Comparison of ENCODE assay signal across 21 cellular contexts in genomic region chr7:157348548-157348947, GRCh38. TPM values are rescaled to one million over a fixed set of nuclear protein-coding genes. Genes with fewer than 3 reads are reported as not detected.
DNase-seq lines count a peak whose midpoint lies in the region; ATAC-seq and TF ChIP-seq lines count a peak whose summit lies in the region.
"Had no signal": no experiment of that assay in that cellular context is flagged by ENCODE, and none has a peak within 500 bp of the region (broad histone marks: within the 10 kb centered on the region; RNA-seq: fewer than 3 reads in every experiment).

No MANE protein-coding gene starts in this region.

- H3K4me1 ChIP-seq in CD4-positive, CD25-positive, alpha-beta regulatory T cell (ENCODE audit: control insufficient read depth, insufficient read depth, low read length, poor library complexity, severe bottlenecking), result peaks cover 75% of the 10 kb centered on the region
- H3K4me1 ChIP-seq in CD8-positive, alpha-beta memory T cell (ENCODE audit: insufficient read depth, low read length), result peaks cover 71% of the 10 kb centered on the region
- H3K4me1 ChIP-seq in uterus, result peaks cover 4 to 10% of the 10 kb centered on the region in 2 donors

- no peak overlapping the region for H3K27ac ChIP-seq in CD4-positive, CD25-positive, alpha-beta regulatory T cell (ENCODE audit: insufficient read depth, low read length, poor library complexity, severe bottlenecking)
- no peak overlapping the region for H3K27ac ChIP-seq in CD8-positive, alpha-beta memory T cell (ENCODE audit: low read depth, low read length)
- H3K27ac ChIP-seq in uterus, result peak overlapping the region in 1 of 2 donors; percentile 90
- H3K27ac ChIP-seq: Peyer's patch, SK-N-MC had no signal

- no peaks in the 10 kb centered on the region for H3K9me3 ChIP-seq in CD4-positive, CD25-positive, alpha-beta regulatory T cell (ENCODE audit: control insufficient read depth in 2 of 2, low read length in 2 of 2)
- H3K9me3 ChIP-seq in CD8-positive, alpha-beta memory T cell (ENCODE audit: low read length), result no peaks in the 10 kb centered on the region
- H3K9me3 ChIP-seq in uterus, result no peaks in the 10 kb centered on the region
- H3K9me3 ChIP-seq: Peyer's patch, transverse colon had no signal

- H3K27ac Mint-ChIP-seq in CD4-positive, CD25-positive, alpha-beta regulatory T cell, result peak overlapping the region in 1 of 3 donors; percentile 42
- H3K27ac Mint-ChIP-seq in CD8-positive, alpha-beta memory T cell, result peak overlapping the region in 2 of 8 donors; percentile 13 to 19
- H3K27ac Mint-ChIP-seq in activated naive CD8-positive, alpha-beta T cell treated with anti-CD3 and anti-CD28 coated beads, Interleukin-2, amount 10 ng/mL, durations not matched to agents 7 days and 5 days, result peak overlapping the region; percentile 17
- H3K27ac Mint-ChIP-seq in immature natural killer cell, result peak overlapping the region in 3 of 6 donors; percentile 27 to 60 (median 42)

- no peak for TF ChIP-seq POLR2A in uterus (IDR thresholded peaks at IDR 0.05)

- CTCF ChIA-PET in CD8-positive, alpha-beta memory T cell (lab: Charles Lee), result no interaction called here

- peaks cover 29 to 90% (median 58%) of the 10 kb centered on the region in 4 donors for H3K4me1 Mint-ChIP-seq in CD4-positive, CD25-positive, alpha-beta regulatory T cell
- H3K4me1 Mint-ChIP-seq in CD8-positive, alpha-beta memory T cell, result peaks cover 69 to 92% (median 88%) of the 10 kb centered on the region in 3 donors
- peaks cover 40% of the 10 kb centered on the region for H3K4me1 Mint-ChIP-seq in activated naive CD8-positive, alpha-beta T cell treated with anti-CD3 and anti-CD28 coated beads, Interleukin-2, amount 10 ng/mL, durations not matched to agents 7 days and 5 days
- H3K4me1 Mint-ChIP-seq in immature natural killer cell, result peaks cover 84 to 89% of the 10 kb centered on the region in 2 donors

- no peak for DNase-seq in CD4-positive, CD25-positive, alpha-beta regulatory T cell
- no peak for DNase-seq in CD8-positive, alpha-beta memory T cell
- no peak for DNase-seq in activated naive CD8-positive, alpha-beta T cell treated with anti-CD3 and anti-CD28 coated beads, Interleukin-2, amount 10 ng/mL, durations not matched to agents 7 days and 5 days
- DNase-seq in immature natural killer cell (no peak), uterus (no peak)
- no peak for DNase-seq in activated effector memory CD4-positive, alpha-beta T cell treated with Interleukin-2 at 50 U/mL for 16 hours
- DNase-seq: activated CD8-positive, alpha-beta memory T cell treated with anti-CD3 and anti-CD28 coated beads for 24 hours; AML-193; effector CD4-positive, alpha-beta T cell; left cardiac atrium; midbrain; NCI-H1105 treated with DMSO at 0.1 percent for 48 hours; NCI-H446 treated with DMSO at 0.1 percent for 48 hours; Peyer's patch; stimulated activated CD4-positive, alpha-beta T cell treated with anti-CD3 and anti-CD28 coated beads, Interleukin-4, amount 100 ng/mL, for 1 hour; stimulated activated naive CD8-positive, alpha-beta T cell treated with anti-CD3 and anti-CD28 coated beads, Interleukin-15, Interleukin-2, amounts not matched to agents 100 U/mL and 50 U/mL, for 24 hours; T-helper 9 cell; transverse colon had no signal

- H3K27me3 Mint-ChIP-seq in CD4-positive, CD25-positive, alpha-beta regulatory T cell, result no peaks in the 10 kb centered on the region
- no peaks in the 10 kb centered on the region for H3K27me3 Mint-ChIP-seq in CD8-positive, alpha-beta memory T cell
- H3K27me3 Mint-ChIP-seq in activated naive CD8-positive, alpha-beta T cell treated with anti-CD3 and anti-CD28 coated beads, Interleukin-2, amount 10 ng/mL, durations not matched to agents 7 days and 5 days, result no peaks in the 10 kb centered on the region
- H3K27me3 Mint-ChIP-seq in immature natural killer cell (ENCODE audit: low read depth in 3 of 3), result peaks cover 4 to 34% (median 21%) of the 10 kb centered on the region in 3 donors

- H3K27me3 ChIP-seq in CD4-positive, CD25-positive, alpha-beta regulatory T cell (ENCODE audit: control insufficient read depth, insufficient read depth, low read length), result no peaks in the 10 kb centered on the region
- H3K27me3 ChIP-seq in CD8-positive, alpha-beta memory T cell (ENCODE audit: insufficient read depth, low read length, poor library complexity, severe bottlenecking), result no peaks in the 10 kb centered on the region
- no peaks in the 10 kb centered on the region for H3K27me3 ChIP-seq in uterus
- H3K27me3 ChIP-seq: Peyer's patch, transverse colon had no signal

- no peak for ATAC-seq in CD4-positive, CD25-positive, alpha-beta regulatory T cell (ENCODE audit: low read depth in 2 of 2)
- no peak for ATAC-seq in activated naive CD8-positive, alpha-beta T cell treated with anti-CD3 and anti-CD28 coated beads, Interleukin-2, amount 10 ng/mL, durations not matched to agents 7 days and 5 days (ENCODE audit: low read depth)
- no peak for ATAC-seq in GM18868 (IDR thresholded peaks at IDR 0.05; ENCODE audit: unreplicated experiment)
- ATAC-seq: HCT116; stimulated activated naive CD8-positive, alpha-beta T cell treated with anti-CD3 and anti-CD28 coated beads, Interleukin-15, Interleukin-2, amounts not matched to agents 100 U/mL and 50 U/mL, for 24 hours had no signal

- intact Hi-C loops in uterus (cut with DNase I; ENCODE audit: low total_unique reads), result no loop called here

- peaks cover 3% of the 10 kb centered on the region for H3K36me3 ChIP-seq in CD4-positive, CD25-positive, alpha-beta regulatory T cell (ENCODE audit: control insufficient read depth, insufficient read depth, low read length)
- no peaks in the 10 kb centered on the region for H3K36me3 ChIP-seq in CD8-positive, alpha-beta memory T cell (ENCODE audit: insufficient read depth, low read length)
- H3K36me3 ChIP-seq in uterus, result no peaks in the 10 kb centered on the region
- H3K36me3 ChIP-seq: Peyer's patch, transverse colon had no signal

- peak overlapping the region; percentile 4 to 83 (median 70) for H3K4me3 Mint-ChIP-seq in CD4-positive, CD25-positive, alpha-beta regulatory T cell
- peak overlapping the region in 6 of 7 donors; percentile 21 to 57 (median 32) for H3K4me3 Mint-ChIP-seq in CD8-positive, alpha-beta memory T cell
- H3K4me3 Mint-ChIP-seq in activated naive CD8-positive, alpha-beta T cell treated with anti-CD3 and anti-CD28 coated beads, Interleukin-2, amount 10 ng/mL, durations not matched to agents 7 days and 5 days, result no peak overlapping the region
- H3K4me3 Mint-ChIP-seq in immature natural killer cell, result peak overlapping the region in 3 of 5 donors; percentile 20 to 30 (median 23)

- H3K4me3 ChIP-seq in CD4-positive, CD25-positive, alpha-beta regulatory T cell (ENCODE audit: low read depth, low read length), result no peak overlapping the region
- H3K4me3 ChIP-seq in CD8-positive, alpha-beta memory T cell (ENCODE audit: low read length), result no peak overlapping the region
- H3K4me3 ChIP-seq in uterus, result no peak overlapping the region
- H3K4me3 ChIP-seq: Peyer's patch, SK-N-MC, transverse colon had no signal

- TF ChIP-seq CTCF in uterus (IDR thresholded peaks at IDR 0.05), result no peak

- POLR2A ChIA-PET in CD8-positive, alpha-beta memory T cell (lab: Charles Lee), result no interaction called here
- POLR2A ChIA-PET in activated naive CD8-positive, alpha-beta T cell treated with anti-CD3 and anti-CD28 coated beads, Interleukin-2, amount 10 ng/mL, durations not matched to agents 7 days and 5 days (lab: Charles Lee), result no interaction called here

- H3K36me3 Mint-ChIP-seq in CD4-positive, CD25-positive, alpha-beta regulatory T cell, result peaks cover 6% of the 10 kb centered on the region
- H3K36me3 Mint-ChIP-seq in CD8-positive, alpha-beta memory T cell, result peaks cover 0 to 33% (median 4%) of the 10 kb centered on the region in 3 donors
- H3K36me3 Mint-ChIP-seq in activated naive CD8-positive, alpha-beta T cell treated with anti-CD3 and anti-CD28 coated beads, Interleukin-2, amount 10 ng/mL, durations not matched to agents 7 days and 5 days, result peaks cover 8% of the 10 kb centered on the region
- H3K36me3 Mint-ChIP-seq in immature natural killer cell, result peaks cover 0 to 5% (median 5%) of the 10 kb centered on the region in 3 donors

- no peaks in the 10 kb centered on the region for H3K9me3 Mint-ChIP-seq in CD4-positive, CD25-positive, alpha-beta regulatory T cell
- no peaks in the 10 kb centered on the region for H3K9me3 Mint-ChIP-seq in CD8-positive, alpha-beta memory T cell
- no peaks in the 10 kb centered on the region for H3K9me3 Mint-ChIP-seq in activated naive CD8-positive, alpha-beta T cell treated with anti-CD3 and anti-CD28 coated beads, Interleukin-2, amount 10 ng/mL, durations not matched to agents 7 days and 5 days
- H3K9me3 Mint-ChIP-seq in immature natural killer cell, result no peaks in the 10 kb centered on the region

RNA-seq across cellular contexts. Expression of gene DNAJB6, which starts 11.7 kb away (rescaled TPM):
- total RNA-seq in CD4-positive, CD25-positive, alpha-beta regulatory T cell, result 250 TPM
- polyA plus RNA-seq in CD4-positive, CD25-positive, alpha-beta regulatory T cell, result 100 to 1,000 TPM; 115 to 123 (median 119) TPM
- total RNA-seq in CD8-positive, alpha-beta memory T cell, result 100 to 1,000 TPM; 121 to 124 TPM
- polyA plus RNA-seq in CD8-positive, alpha-beta memory T cell, result 147 TPM
- 10 to 100 TPM; 60.0 to 67.0 TPM for total RNA-seq in activated naive CD8-positive, alpha-beta T cell treated with anti-CD3 and anti-CD28 coated beads, Interleukin-2, amount 10 ng/mL, durations not matched to agents 7 days and 5 days
- 100 to 1,000 TPM; 184 to 205 (median 185) TPM for polyA plus RNA-seq in immature natural killer cell
- total RNA-seq in uterus, result 100 to 1,000 TPM in 3 of 4 donors, 10 to 100 TPM in 1; 63.5 to 125 (median 107) TPM
